In the genomic region with DNA sequence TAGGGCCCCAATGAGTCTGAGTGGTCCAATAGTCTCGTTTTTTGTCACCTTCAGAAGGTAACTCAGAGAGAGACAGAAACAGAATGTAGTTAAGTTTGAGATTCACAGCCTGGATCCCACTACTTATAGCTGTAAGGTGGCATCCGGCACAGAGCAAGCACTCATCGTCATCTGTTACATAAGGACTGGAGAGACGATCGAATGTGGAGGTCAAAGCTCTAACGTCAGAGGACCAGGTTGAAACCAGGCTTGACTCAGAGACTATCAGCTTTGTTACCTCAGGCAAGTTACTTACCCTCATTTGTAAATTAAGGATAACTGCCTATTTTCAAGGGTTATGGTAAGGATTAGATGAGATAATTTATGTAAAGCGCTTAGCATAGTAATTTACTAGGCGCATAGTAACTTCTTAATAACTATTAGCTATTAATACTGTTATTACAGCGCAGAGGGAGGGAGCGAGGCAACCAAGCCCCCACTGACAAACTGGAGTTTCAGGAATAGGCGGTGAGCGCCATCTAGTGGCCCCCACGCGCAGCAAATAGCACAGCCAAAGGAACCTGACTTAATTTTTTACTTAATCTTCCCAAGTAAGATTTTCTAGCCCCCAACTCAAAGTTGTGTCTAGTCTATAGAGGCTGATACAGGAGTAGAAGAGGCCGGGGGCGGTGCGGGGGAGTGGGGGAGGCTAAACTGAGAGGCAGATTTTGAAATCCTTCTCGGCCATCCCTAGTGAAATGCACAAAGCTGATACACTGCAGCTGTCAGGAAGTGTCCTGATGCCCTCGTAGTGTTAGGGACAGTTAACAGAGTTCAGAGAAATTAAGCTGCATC, we compare ENCODE assay signal across 1 cellular context.
TF ChIP-seq lines count a peak whose summit lies in the region.

No MANE protein-coding gene starts in this region.

TF ChIP-seq in GM12878, 131 proteins besides CTCF, POLR2A, EP300 and RAD21 (continued from another document):
- TF ChIP-seq, protein P1, sequence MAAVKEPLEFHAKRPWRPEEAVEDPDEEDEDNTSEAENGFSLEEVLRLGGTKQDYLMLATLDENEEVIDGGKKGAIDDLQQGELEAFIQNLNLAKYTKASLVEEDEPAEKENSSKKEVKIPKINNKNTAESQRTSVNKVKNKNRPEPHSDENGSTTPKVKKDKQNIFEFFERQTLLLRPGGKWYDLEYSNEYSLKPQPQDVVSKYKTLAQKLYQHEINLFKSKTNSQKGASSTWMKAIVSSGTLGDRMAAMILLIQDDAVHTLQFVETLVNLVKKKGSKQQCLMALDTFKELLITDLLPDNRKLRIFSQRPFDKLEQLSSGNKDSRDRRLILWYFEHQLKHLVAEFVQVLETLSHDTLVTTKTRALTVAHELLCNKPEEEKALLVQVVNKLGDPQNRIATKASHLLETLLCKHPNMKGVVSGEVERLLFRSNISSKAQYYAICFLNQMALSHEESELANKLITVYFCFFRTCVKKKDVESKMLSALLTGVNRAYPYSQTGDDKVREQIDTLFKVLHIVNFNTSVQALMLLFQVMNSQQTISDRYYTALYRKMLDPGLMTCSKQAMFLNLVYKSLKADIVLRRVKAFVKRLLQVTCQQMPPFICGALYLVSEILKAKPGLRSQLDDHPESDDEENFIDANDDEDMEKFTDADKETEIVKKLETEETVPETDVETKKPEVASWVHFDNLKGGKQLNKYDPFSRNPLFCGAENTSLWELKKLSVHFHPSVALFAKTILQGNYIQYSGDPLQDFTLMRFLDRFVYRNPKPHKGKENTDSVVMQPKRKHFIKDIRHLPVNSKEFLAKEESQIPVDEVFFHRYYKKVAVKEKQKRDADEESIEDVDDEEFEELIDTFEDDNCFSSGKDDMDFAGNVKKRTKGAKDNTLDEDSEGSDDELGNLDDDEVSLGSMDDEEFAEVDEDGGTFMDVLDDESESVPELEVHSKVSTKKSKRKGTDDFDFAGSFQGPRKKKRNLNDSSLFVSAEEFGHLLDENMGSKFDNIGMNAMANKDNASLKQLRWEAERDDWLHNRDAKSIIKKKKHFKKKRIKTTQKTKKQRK (IDR thresholded peaks at IDR 0.05; ENCODE audit: low read depth, low read length) = no peak
- TF ChIP-seq, protein P2, sequence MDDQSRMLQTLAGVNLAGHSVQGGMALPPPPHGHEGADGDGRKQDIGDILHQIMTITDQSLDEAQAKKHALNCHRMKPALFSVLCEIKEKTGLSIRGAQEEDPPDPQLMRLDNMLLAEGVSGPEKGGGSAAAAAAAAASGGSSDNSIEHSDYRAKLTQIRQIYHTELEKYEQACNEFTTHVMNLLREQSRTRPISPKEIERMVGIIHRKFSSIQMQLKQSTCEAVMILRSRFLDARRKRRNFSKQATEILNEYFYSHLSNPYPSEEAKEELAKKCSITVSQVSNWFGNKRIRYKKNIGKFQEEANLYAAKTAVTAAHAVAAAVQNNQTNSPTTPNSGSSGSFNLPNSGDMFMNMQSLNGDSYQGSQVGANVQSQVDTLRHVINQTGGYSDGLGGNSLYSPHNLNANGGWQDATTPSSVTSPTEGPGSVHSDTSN (IDR thresholded peaks at IDR 0.05; ENCODE audit: insufficient replicate concordance, low read depth, low read length) = no peak
- no peak for TF ChIP-seq SP1 (IDR thresholded peaks at IDR 0.05; ENCODE audit: low read depth, low read length)
- 0 out of 2 replicates have a peak, but pooled peaks have one; percentile 14 for TF ChIP-seq YY1 (IDR thresholded peaks at IDR 0.05; ENCODE audit: low read depth, low read length)
